In the genomic region with DNA sequence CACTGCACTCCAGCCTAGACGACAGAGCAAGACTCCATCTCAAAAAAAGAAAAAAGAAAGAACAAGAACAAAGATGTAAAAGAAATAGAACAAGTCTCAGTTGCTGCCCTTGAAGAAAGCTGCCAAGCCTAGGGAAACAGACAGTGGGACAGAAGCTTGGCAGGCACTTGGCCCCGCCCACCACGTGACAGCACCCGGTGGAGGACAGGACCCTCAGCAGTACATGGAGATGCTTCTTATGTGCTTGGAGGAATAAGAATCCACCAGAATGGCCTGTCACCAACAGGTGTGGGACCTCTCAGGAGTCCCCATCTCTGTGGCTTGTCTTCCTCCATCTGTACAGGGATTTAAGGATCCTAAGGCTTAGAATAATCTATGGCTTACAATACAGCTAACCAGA, we compare ENCODE assay signal across 24 cellular contexts. TPM values are rescaled to one million over a fixed set of nuclear protein-coding genes. Genes with fewer than 3 reads are reported as not detected.
"Had no signal": no experiment of that assay in that cellular context is flagged by ENCODE, and none has a peak within 500 bp of the region (broad histone marks: within the 10 kb centered on the region; RNA-seq: fewer than 3 reads in every experiment).

No MANE protein-coding gene starts in this region.

- H3K27ac Mint-ChIP-seq: activated naive CD8-positive, alpha-beta T cell treated with anti-CD3 and anti-CD28 coated beads, Interleukin-2, amount 10 ng/mL, durations not matched to agents 7 days and 5 days had no signal

- H3K27ac ChIP-seq: coronary artery, esophagus squamous epithelium, gastrocnemius medialis, left lung, ovary, prostate gland, right atrium auricular region, thyroid gland had no signal

- H3K4me1 ChIP-seq: gastrocnemius medialis, prostate gland, right atrium auricular region had no signal

- H3K36me3 ChIP-seq: esophagus squamous epithelium, gastrocnemius medialis, left lung, ovary, prostate gland, right atrium auricular region, thyroid gland had no signal

- H3K9me3 ChIP-seq: esophagus squamous epithelium, gastrocnemius medialis, left lung, ovary, prostate gland, right atrium auricular region, thyroid gland had no signal

- ATAC-seq: gastrocnemius medialis, left lung had no signal

- H3K36me3 Mint-ChIP-seq: naive B cell had no signal

- H3K4me3 ChIP-seq: coronary artery, esophagus squamous epithelium, gastrocnemius medialis, left lung, lung, ovary, prostate gland, right atrium auricular region, thyroid gland had no signal

- H3K4me3 Mint-ChIP-seq: activated naive CD8-positive, alpha-beta T cell treated with anti-CD3 and anti-CD28 coated beads, Interleukin-2, amount 10 ng/mL, durations not matched to agents 7 days and 5 days; stimulated activated naive CD8-positive, alpha-beta T cell treated with anti-CD3 and anti-CD28 coated beads, Interleukin-15, Interleukin-2, amounts not matched to agents 100 ng/mL and 50 ng/mL, for 24 hours had no signal

- H3K27me3 Mint-ChIP-seq: activated naive CD8-positive, alpha-beta T cell treated with anti-CD3 and anti-CD28 coated beads, Interleukin-2, amount 10 ng/mL, durations not matched to agents 7 days and 5 days; stimulated activated naive CD8-positive, alpha-beta T cell treated with anti-CD3 and anti-CD28 coated beads, Interleukin-15, Interleukin-2, amounts not matched to agents 100 ng/mL and 50 ng/mL, for 24 hours had no signal

- H3K27me3 ChIP-seq: ovary, right atrium auricular region, thyroid gland had no signal

- DNase-seq: activated CD4-positive, CD25-positive, alpha-beta regulatory T cell treated with anti-CD3 and anti-CD28 coated beads, Interleukin-2, amount 50 U/mL, for 72 hours; activated CD8-positive, alpha-beta memory T cell treated with anti-CD3 and anti-CD28 coated beads, Interleukin-2, amount 50 U/mL, for 48 hours; activated gamma-delta T cell treated with Interleukin-2 at 50 U/mL for 16 hours; activated naive CD8-positive, alpha-beta T cell treated with anti-CD3 and anti-CD28 coated beads, Interleukin-2, amount 10 ng/mL, durations not matched to agents 7 days and 5 days; activated T-cell treated with anti-CD3 and anti-CD28 coated beads, Interleukin-2, amount 50 U/mL, for 48 hours; amniotic stem cell; cerebellar nuclear complex; esophagus squamous epithelium; gastrocnemius medialis; hippocampal formation; kidney glomerular epithelial cell; left lung; naive B cell; ovary; stimulated activated CD4-positive, alpha-beta T cell treated with anti-CD3 and anti-CD28 coated beads, Interleukin-4, amount 100 ng/mL, for 24 hours; substantia nigra; thyroid gland had no signal

- H3K9me3 Mint-ChIP-seq: activated naive CD8-positive, alpha-beta T cell treated with anti-CD3 and anti-CD28 coated beads, Interleukin-2, amount 10 ng/mL, durations not matched to agents 7 days and 5 days; naive B cell; stimulated activated naive CD8-positive, alpha-beta T cell treated with anti-CD3 and anti-CD28 coated beads, Interleukin-15, Interleukin-2, amounts not matched to agents 100 ng/mL and 50 ng/mL, for 24 hours had no signal

RNA-seq across cellular contexts. Expression of a gene that starts 7.6 kb away (rescaled TPM):
- total RNA-seq: bronchial epithelial cell, mesenteric fat pad, right atrium auricular region had no signal

RNA-seq across cellular contexts. Expression of a gene that starts 32.6 kb away (rescaled TPM):
- total RNA-seq: bronchial epithelial cell had no signal
